In the genomic region with DNA sequence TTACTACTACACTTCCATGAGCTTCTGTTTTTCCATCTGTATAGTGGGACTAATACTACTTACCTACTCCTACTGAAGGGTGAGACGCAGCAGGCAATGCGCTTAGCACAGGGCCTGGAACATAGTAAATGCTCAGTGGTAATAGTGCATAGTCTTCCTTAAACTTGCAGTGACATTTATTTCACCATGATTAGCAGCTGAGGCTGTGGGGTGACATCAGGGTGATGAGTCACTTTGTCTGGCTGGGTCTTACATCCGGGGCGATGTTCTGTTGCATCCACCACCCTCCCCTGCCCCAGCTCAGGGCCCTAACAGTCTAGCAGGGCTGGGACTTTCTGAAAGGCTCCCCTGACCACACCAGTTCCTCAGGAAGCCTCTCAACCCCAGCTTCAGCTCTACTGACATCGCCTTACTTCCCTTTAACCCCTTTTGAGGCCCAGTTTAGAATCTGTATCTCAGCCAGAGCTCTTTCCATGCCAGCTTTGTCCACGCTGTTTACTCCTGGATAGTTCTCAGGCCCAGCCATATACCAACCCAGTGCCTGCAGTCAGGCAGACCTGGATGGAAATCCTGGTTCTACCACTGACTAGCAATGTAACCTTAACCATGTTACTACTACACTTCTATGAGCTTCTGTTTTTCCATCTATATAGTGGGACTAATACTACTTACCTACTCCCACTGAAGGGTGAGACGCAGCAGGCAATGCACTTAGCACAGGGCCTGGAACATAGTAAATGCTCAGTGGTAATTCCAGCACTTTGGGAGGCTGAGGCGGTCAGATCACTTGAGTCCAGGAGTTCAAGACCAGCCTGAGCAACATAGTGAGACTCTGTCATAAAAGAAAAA, we compare ENCODE assay signal across 8 cellular contexts.
A peak's percentile ranks its signal among the peaks of the same experiment; 100 is the strongest.
DNase-seq lines count a peak whose midpoint lies in the region; ATAC-seq and TF ChIP-seq lines count a peak whose summit lies in the region.

No MANE protein-coding gene starts in this region.

- no peak overlapping the region for H3K27ac ChIP-seq in endodermal cell (ENCODE audit: low read depth, low read length)

- no peak overlapping the region for H3K4me3 ChIP-seq in endodermal cell (ENCODE audit: low read length)

- H3K9me3 ChIP-seq in endodermal cell (ENCODE audit: control insufficient read depth, low read length), result no peaks in the 10 kb centered on the region

- H3K9ac ChIP-seq in endodermal cell (ENCODE audit: extremely low read depth, low read length, poor library complexity, severe bottlenecking), result no peak overlapping the region

- intact Hi-C loops in activated naive CD4-positive, alpha-beta T cell treated with anti-CD3 and anti-CD28 coated beads for 36 hours (cut with micrococcal nuclease), result loop anchor here (1.0 to 10.0 kb wide), 13 partner anchors 11 to 556 kb away; a partner anchor contains a TSS

- no peaks in the 10 kb centered on the region for H3K27me3 Mint-ChIP-seq in activated naive CD4-positive, alpha-beta T cell treated with anti-CD3 and anti-CD28 coated beads for 36 hours (ENCODE audit: low read depth)
- no peaks in the 10 kb centered on the region for H3K27me3 Mint-ChIP-seq in endodermal cell (ENCODE audit: insufficient read depth)

- ATAC-seq in GM18907 (IDR thresholded peaks at IDR 0.05; ENCODE audit: unreplicated experiment) (peak; percentile 88), HG03066 (IDR thresholded peaks at IDR 0.05; ENCODE audit: low read depth, unreplicated experiment) (peak; percentile 88)

- H3K4me1 ChIP-seq in endodermal cell (ENCODE audit: control insufficient read depth, insufficient read depth, low read length), result peaks cover 4% of the 10 kb centered on the region

- peak overlapping the region; percentile 82 for H3K27ac Mint-ChIP-seq in activated naive CD4-positive, alpha-beta T cell treated with anti-CD3 and anti-CD28 coated beads for 36 hours
- no peak overlapping the region for H3K27ac Mint-ChIP-seq in endodermal cell

- no peak for TF ChIP-seq CTCF in endodermal cell (conservative IDR thresholded peaks at IDR 0.05)

- H3K27me3 ChIP-seq in endodermal cell (ENCODE audit: control insufficient read depth, insufficient read depth, low read length, poor library complexity, severe bottlenecking), result no peaks in the 10 kb centered on the region

- H3K4me1 Mint-ChIP-seq in activated naive CD4-positive, alpha-beta T cell treated with anti-CD3 and anti-CD28 coated beads for 36 hours (ENCODE audit: low read depth), result peaks cover 53% of the 10 kb centered on the region
- H3K4me1 Mint-ChIP-seq in endodermal cell, result no peaks in the 10 kb centered on the region

- H3K36me3 ChIP-seq in endodermal cell (ENCODE audit: control insufficient read depth, insufficient read depth, low read length), result no peaks in the 10 kb centered on the region

- no peaks in the 10 kb centered on the region for H3K9me3 Mint-ChIP-seq in activated naive CD4-positive, alpha-beta T cell treated with anti-CD3 and anti-CD28 coated beads for 36 hours
- H3K9me3 Mint-ChIP-seq in endodermal cell, result no peaks in the 10 kb centered on the region

- DNase-seq in SIG-M5 (lab: John Stamatoyannopoulos, UW), result peak; percentile 85
- DNase-seq in activated naive CD4-positive, alpha-beta T cell treated with anti-CD3 and anti-CD28 coated beads for 36 hours, result peak; percentile 92
- DNase-seq in hepatic stellate cell (ENCODE audit: low spot score), result peak; percentile 69
- peak; percentile 51 to 77 (median 61) for DNase-seq in stimulated activated CD4-positive, alpha-beta T cell treated with anti-CD3 and anti-CD28 coated beads, TNF-alpha, amount 100 ng/mL, for 24 hours (ENCODE audit: low read depth in 3 of 3)
- DNase-seq in endodermal cell, result no peak
- DNase-seq in DMS114 treated with DMSO at 0.1 percent for 48 hours (lab: John Stamatoyannopoulos, UW; ENCODE audit: unreplicated experiment), result no peak

- H3K36me3 Mint-ChIP-seq in activated naive CD4-positive, alpha-beta T cell treated with anti-CD3 and anti-CD28 coated beads for 36 hours (ENCODE audit: low read depth), result no peaks in the 10 kb centered on the region
- H3K36me3 Mint-ChIP-seq in endodermal cell (ENCODE audit: low read depth), result no peaks in the 10 kb centered on the region

- CTCF ChIA-PET in activated naive CD4-positive, alpha-beta T cell treated with anti-CD3 and anti-CD28 coated beads for 36 hours (lab: Charles Lee), result interaction anchor here (0.7 to 9.9 kb wide), 7 partner anchors 8 to 366 kb away, joined by 3 to 162 read pairs (median 4); no protein-coding TSS in a partner anchor

- 92 to 97% methylated on average over 4 to 8 of the region's 8 CpGs for WGBS in endodermal cell (ENCODE audit: insufficient coverage in 1 of 2, insufficient read length in 1 of 2), 2 experiments

- H3K4me3 Mint-ChIP-seq in activated naive CD4-positive, alpha-beta T cell treated with anti-CD3 and anti-CD28 coated beads for 36 hours, result peak overlapping the region; percentile 1
- no peak overlapping the region for H3K4me3 Mint-ChIP-seq in endodermal cell

Comparison
In these comparisons a context has a peak if more than half of its experiments do, and no peak if none do; other contexts are left out.
1. DNase-seq: peak in SIG-M5 (single experiment), activated naive CD4-positive, alpha-beta T cell treated with anti-CD3 and anti-CD28 coated beads for 36 hours (single experiment), hepatic stellate cell (single experiment) and stimulated activated CD4-positive, alpha-beta T cell treated with anti-CD3 and anti-CD28 coated beads, TNF-alpha, amount 100 ng/mL, for 24 hours (3 of 3); none in endodermal cell (single experiment) and DMS114 treated with DMSO at 0.1 percent for 48 hours (single experiment).